ENCODE assay signal across 9 cellular contexts in genomic region chr5:68274847-68275700, GRCh38. TPM values are rescaled to one million over a fixed set of nuclear protein-coding genes. Genes with fewer than 3 reads are reported as not detected.
A peak's percentile ranks its signal among the peaks of the same experiment; 100 is the strongest.
DNase-seq lines count a peak whose midpoint lies in the region; ATAC-seq lines count a peak whose summit lies in the region.
"Had no signal": no experiment of that assay in that cellular context is flagged by ENCODE, and none has a peak within 500 bp of the region (broad histone marks: within the 10 kb centered on the region; RNA-seq: fewer than 3 reads in every experiment).

No MANE protein-coding gene starts in this region.

- H3K4me1 Mint-ChIP-seq in activated CD4-positive, alpha-beta T cell treated with anti-CD3 and anti-CD28 coated beads, Interleukin-2, amount 10 ng/mL, durations not matched to agents 7 days and 5 days, result peaks cover 85% of the 10 kb centered on the region
- H3K4me1 Mint-ChIP-seq in activated T-helper 17 cell treated with anti-CD3 and anti-CD28 coated beads, Interleukin-2, amount 50 U/mL, for 72 hours, result peaks cover 60% of the 10 kb centered on the region
- peaks cover 8 to 24% of the 10 kb centered on the region in 2 donors for H3K4me1 Mint-ChIP-seq in stimulated activated naive B cell treated with anti-CD40 and anti-IgM and Interleukin-4, amounts not matched to agents 10 μg/mL and 1 μg/mL and 100 μg/mL, for 72 hours

- no peaks in the 10 kb centered on the region for H3K27me3 Mint-ChIP-seq in activated CD4-positive, alpha-beta T cell treated with anti-CD3 and anti-CD28 coated beads, Interleukin-2, amount 10 ng/mL, durations not matched to agents 7 days and 5 days
- no peaks in the 10 kb centered on the region for H3K27me3 Mint-ChIP-seq in activated T-helper 17 cell treated with anti-CD3 and anti-CD28 coated beads, Interleukin-2, amount 50 U/mL, for 72 hours
- no peaks in the 10 kb centered on the region for H3K27me3 Mint-ChIP-seq in stimulated activated naive B cell treated with anti-CD40 and anti-IgM and Interleukin-4, amounts not matched to agents 10 μg/mL and 1 μg/mL and 100 μg/mL, for 72 hours

- POLR2A ChIA-PET in activated CD4-positive, alpha-beta T cell treated with anti-CD3 and anti-CD28 coated beads, Interleukin-2, amount 10 ng/mL, durations not matched to agents 7 days and 5 days (lab: Charles Lee), result interaction anchor here (0.6 kb wide), 1 partner anchor 436 kb away, joined by 8 read pairs; no protein-coding TSS in a partner anchor

- ATAC-seq in HG02763 (IDR thresholded peaks at IDR 0.05; ENCODE audit: unreplicated experiment), result peak; percentile 65
- peak; percentile 81 for ATAC-seq in activated T-helper 17 cell treated with anti-CD3 and anti-CD28 coated beads, Interleukin-2, amount 50 U/mL, for 72 hours (replicated peaks)
- ATAC-seq in stimulated activated naive B cell treated with anti-CD40 and anti-IgM and Interleukin-4, amounts not matched to agents 10 μg/mL and 1 μg/mL and 100 μg/mL, for 72 hours (replicated peaks), result no peak

- peak overlapping the region; percentile 88 for H3K27ac Mint-ChIP-seq in activated CD4-positive, alpha-beta T cell treated with anti-CD3 and anti-CD28 coated beads, Interleukin-2, amount 10 ng/mL, durations not matched to agents 7 days and 5 days
- peak overlapping the region; percentile 94 for H3K27ac Mint-ChIP-seq in activated T-helper 17 cell treated with anti-CD3 and anti-CD28 coated beads, Interleukin-2, amount 50 U/mL, for 72 hours
- peak overlapping the region; percentile 37 for H3K27ac Mint-ChIP-seq in stimulated activated naive B cell treated with anti-CD40 and anti-IgM and Interleukin-4, amounts not matched to agents 10 μg/mL and 1 μg/mL and 100 μg/mL, for 72 hours

- H3K9me3 Mint-ChIP-seq in activated CD4-positive, alpha-beta T cell treated with anti-CD3 and anti-CD28 coated beads, Interleukin-2, amount 10 ng/mL, durations not matched to agents 7 days and 5 days, result no peaks in the 10 kb centered on the region
- H3K9me3 Mint-ChIP-seq in activated T-helper 17 cell treated with anti-CD3 and anti-CD28 coated beads, Interleukin-2, amount 50 U/mL, for 72 hours, result no peaks in the 10 kb centered on the region
- H3K9me3 Mint-ChIP-seq in stimulated activated naive B cell treated with anti-CD40 and anti-IgM and Interleukin-4, amounts not matched to agents 10 μg/mL and 1 μg/mL and 100 μg/mL, for 72 hours, result no peaks in the 10 kb centered on the region

- no peak for DNase-seq in activated CD4-positive, alpha-beta T cell treated with anti-CD3 and anti-CD28 coated beads, Interleukin-2, amount 10 ng/mL, durations not matched to agents 7 days and 5 days
- DNase-seq in activated CD4-positive, alpha-beta T cell treated with anti-CD3 and anti-CD28 coated beads, Interleukin-2, amount 50 U/mL, for 4 hours, result no peak
- no peak for DNase-seq in stimulated activated naive B cell treated with anti-CD40 and anti-IgM and Interleukin-4, amounts not matched to agents 10 μg/mL and 1 μg/mL and 100 μg/mL, for 72 hours
- DNase-seq in NCI-H1105 treated with DMSO at 0.1 percent for 48 hours (lab: John Stamatoyannopoulos, UW) (no peak), hippocampal formation (lab: John Stamatoyannopoulos, UW) (no peak), SW 1271 (lab: John Stamatoyannopoulos, UW) (no peak)
- DNase-seq: midbrain had no signal

- CTCF ChIA-PET in activated CD4-positive, alpha-beta T cell treated with anti-CD3 and anti-CD28 coated beads, Interleukin-2, amount 10 ng/mL, durations not matched to agents 7 days and 5 days (lab: Charles Lee), result interaction anchor here (0.6 to 1.5 kb wide), 5 partner anchors 11 to 505 kb away, joined by 3 to 9 read pairs (median 4); no protein-coding TSS in a partner anchor

- H3K4me3 Mint-ChIP-seq in activated CD4-positive, alpha-beta T cell treated with anti-CD3 and anti-CD28 coated beads, Interleukin-2, amount 10 ng/mL, durations not matched to agents 7 days and 5 days, result peak overlapping the region; percentile 43
- H3K4me3 Mint-ChIP-seq in activated T-helper 17 cell treated with anti-CD3 and anti-CD28 coated beads, Interleukin-2, amount 50 U/mL, for 72 hours, result peak overlapping the region; percentile 73
- no peak overlapping the region for H3K4me3 Mint-ChIP-seq in stimulated activated naive B cell treated with anti-CD40 and anti-IgM and Interleukin-4, amounts not matched to agents 10 μg/mL and 1 μg/mL and 100 μg/mL, for 72 hours

- peaks cover 60% of the 10 kb centered on the region for H3K36me3 Mint-ChIP-seq in activated CD4-positive, alpha-beta T cell treated with anti-CD3 and anti-CD28 coated beads, Interleukin-2, amount 10 ng/mL, durations not matched to agents 7 days and 5 days (ENCODE audit: low read depth)
- H3K36me3 Mint-ChIP-seq in activated T-helper 17 cell treated with anti-CD3 and anti-CD28 coated beads, Interleukin-2, amount 50 U/mL, for 72 hours (ENCODE audit: low read depth), result peaks cover 66% of the 10 kb centered on the region
- H3K36me3 Mint-ChIP-seq in stimulated activated naive B cell treated with anti-CD40 and anti-IgM and Interleukin-4, amounts not matched to agents 10 μg/mL and 1 μg/mL and 100 μg/mL, for 72 hours, result peaks cover 22 to 52% of the 10 kb centered on the region in 2 donors

RNA-seq across cellular contexts. Expression of gene PIK3R1, which starts 59.5 kb away (rescaled TPM):
- total RNA-seq in activated CD4-positive, alpha-beta T cell treated with anti-CD3 and anti-CD28 coated beads, Interleukin-2, amount 10 ng/mL, durations not matched to agents 7 days and 5 days, result 10 to 100 TPM; 75.6 to 97.0 TPM
- 10 to 100 TPM; 47.5 to 57.0 TPM for total RNA-seq in activated T-helper 17 cell treated with anti-CD3 and anti-CD28 coated beads, Interleukin-2, amount 50 U/mL, for 72 hours

Comparison
In these comparisons a context has a peak if more than half of its experiments do, and no peak if none do; other contexts are left out.
1. H3K27ac Mint-ChIP-seq: peak in every context shown above with its lines; median percentile 94 in activated T-helper 17 cell treated with anti-CD3 and anti-CD28 coated beads, Interleukin-2, amount 50 U/mL, for 72 hours; 88 in activated CD4-positive, alpha-beta T cell treated with anti-CD3 and anti-CD28 coated beads, Interleukin-2, amount 10 ng/mL, durations not matched to agents 7 days and 5 days; 37 in stimulated activated naive B cell treated with anti-CD40 and anti-IgM and Interleukin-4, amounts not matched to agents 10 μg/mL and 1 μg/mL and 100 μg/mL, for 72 hours.
2. H3K4me3 Mint-ChIP-seq: peak in activated CD4-positive, alpha-beta T cell treated with anti-CD3 and anti-CD28 coated beads, Interleukin-2, amount 10 ng/mL, durations not matched to agents 7 days and 5 days (single experiment) and activated T-helper 17 cell treated with anti-CD3 and anti-CD28 coated beads, Interleukin-2, amount 50 U/mL, for 72 hours (single experiment); none in stimulated activated naive B cell treated with anti-CD40 and anti-IgM and Interleukin-4, amounts not matched to agents 10 μg/mL and 1 μg/mL and 100 μg/mL, for 72 hours (0 of 2).
3. ATAC-seq: peak in HG02763 (single experiment) and activated T-helper 17 cell treated with anti-CD3 and anti-CD28 coated beads, Interleukin-2, amount 50 U/mL, for 72 hours (single experiment); none in stimulated activated naive B cell treated with anti-CD40 and anti-IgM and Interleukin-4, amounts not matched to agents 10 μg/mL and 1 μg/mL and 100 μg/mL, for 72 hours (0 of 2).